ENCODE assay signal across 8 cellular contexts in genomic region chr15:51737538-51738305, GRCh38. TPM values are rescaled to one million over a fixed set of nuclear protein-coding genes. Genes with fewer than 3 reads are reported as not detected.
DNase-seq lines count a peak whose midpoint lies in the region; ATAC-seq, FAIRE-seq and TF ChIP-seq lines count a peak whose summit lies in the region.

Gene LYSMD2, minus strand, starts transcription at chr15:51737655. Its CDS starts 33 bp downstream, at chr15:51737622.

- FAIRE-seq in frontal cortex (lab: Jason Lieb, UNC): no peak

- peak; percentile 70 for DNase-seq in AG08395 (ENCODE audit: low spot score)
- peak; percentile 64 for DNase-seq in RKO (ENCODE audit: low spot score)
- DNase-seq in activated gamma-delta T cell treated with Interleukin-2 at 50 U/mL for 16 hours: peak; percentile 63
- DNase-seq in frontal cortex (ENCODE audit: low spot score in 2 of 2): peak; percentile 75
- DNase-seq in thoracic aorta (ENCODE audit: low spot score): no peak

- TF ChIP-seq CTCF in thoracic aorta (IDR thresholded peaks at IDR 0.05): no peak

- H2AFZ ChIP-seq in neuron (ENCODE audit: low read depth, low read length): peak within 1 kb of the TSS; percentile 100

- H3K27ac ChIP-seq in thoracic aorta: peak within 1 kb of the TSS; percentile 60 to 74

- peaks cover 49% of the 10 kb centered on the region for H3K27me3 ChIP-seq in neuron (ENCODE audit: insufficient read depth, low read length)
- H3K27me3 ChIP-seq in thoracic aorta (replicated peaks; ENCODE audit: insufficient read depth): no peaks in the 10 kb centered on the region

- H3K9me3 ChIP-seq in neuron (ENCODE audit: low read length): no peaks in the 10 kb centered on the region
- H3K9me3 ChIP-seq in thoracic aorta: no peaks in the 10 kb centered on the region

- H3K4me3 ChIP-seq in neuron (ENCODE audit: low read length): peak within 1 kb of the TSS; percentile 56
- H3K4me3 ChIP-seq in thoracic aorta: peak within 1 kb of the TSS; percentile 86

- H3K4me1 ChIP-seq in neuron (ENCODE audit: insufficient read depth, low read length) (peaks cover 6% of the 10 kb centered on the region), thoracic aorta (ENCODE audit: control insufficient read depth in 1 of 2, low read depth in 2 of 2) (peaks cover 7% of the 10 kb centered on the region in 2 donors)

- ATAC-seq in GM18867 (IDR thresholded peaks at IDR 0.05; ENCODE audit: unreplicated experiment) (peak; percentile 48), HG03196 (IDR thresholded peaks at IDR 0.05; ENCODE audit: unreplicated experiment) (peak; percentile 29), thoracic aorta (ENCODE audit: insufficient number of reproducible peaks, low FRiP score, low read depth) (peak; percentile 34)

- no peaks in the 10 kb centered on the region for H3K36me3 ChIP-seq in neuron (ENCODE audit: insufficient read depth, low read length)
- no peaks in the 10 kb centered on the region for H3K36me3 ChIP-seq in thoracic aorta

RNA-seq across cellular contexts. Expression of gene LYSMD2, which starts in this region (rescaled TPM):
- total RNA-seq in frontal cortex (30.6 TPM), thoracic aorta (10 to 100 TPM; 16.8 to 21.8 TPM)
